ENCODE assay signal across 12 cellular contexts in genomic region chr22:26711205-26711958, GRCh38. TPM values are rescaled to one million over a fixed set of nuclear protein-coding genes. Genes with fewer than 3 reads are reported as not detected.
DNase-seq lines count a peak whose midpoint lies in the region; ATAC-seq and TF ChIP-seq lines count a peak whose summit lies in the region.
"Had no signal": no experiment of that assay in that cellular context is flagged by ENCODE, and none has a peak within 500 bp of the region (broad histone marks: within the 10 kb centered on the region; RNA-seq: fewer than 3 reads in every experiment).

No MANE protein-coding gene starts in this region.

- WGBS in spleen, 5 donors: 31 to 60% (median 46%) methylated on average over 4 of the region's 4 CpGs

- intact Hi-C loops in activated naive CD4-positive, alpha-beta T cell treated with anti-CD3 and anti-CD28 coated beads for 36 hours (cut with micrococcal nuclease): no loop called here
- intact Hi-C loops in spleen (cut with DNase I; ENCODE audit: low total_unique reads): no loop called here
- intact Hi-C loops in tibial artery (cut with DNase I; ENCODE audit: low total_unique reads): no loop called here

- no peak for DNase-seq in activated naive CD4-positive, alpha-beta T cell treated with anti-CD3 and anti-CD28 coated beads, Interleukin-2, amount 10 ng/mL, durations not matched to agents 7 days and 5 days
- no peak for DNase-seq in activated naive CD4-positive, alpha-beta T cell treated with anti-CD3 and anti-CD28 coated beads for 36 hours
- DNase-seq in cardiac fibroblast (ENCODE audit: low read depth in 2 of 2) (peak; percentile 31 to 33), spleen (peak; percentile 75), H7 (no peak), tibial artery (no peak)
- DNase-seq: EL, NCI-H187 had no signal

- ATAC-seq in HG03354 (IDR thresholded peaks at IDR 0.05; ENCODE audit: poor library complexity, severe bottlenecking, unreplicated experiment): peak; percentile 51
- no peak for ATAC-seq in GM21390 (IDR thresholded peaks at IDR 0.05; ENCODE audit: unreplicated experiment)

- H3K9me3 ChIP-seq in spleen (peaks cover 0 to 15% (median 12%) of the 10 kb centered on the region in 8 donors), tibial artery (peaks cover 0 to 10% (median 0%) of the 10 kb centered on the region in 3 donors)

- H3K27me3 ChIP-seq in spleen (replicated peaks in 1 of 7): no peaks in the 10 kb centered on the region
- H3K27me3 ChIP-seq in H7 (ENCODE audit: control insufficient read depth, insufficient read depth, low read length): no peaks in the 10 kb centered on the region
- no peaks in the 10 kb centered on the region for H3K27me3 ChIP-seq in tibial artery
- H3K27me3 ChIP-seq: cardiac muscle cell had no signal

- H3K27me3 Mint-ChIP-seq in activated naive CD4-positive, alpha-beta T cell treated with anti-CD3 and anti-CD28 coated beads, Interleukin-2, amount 10 ng/mL, durations not matched to agents 7 days and 5 days: no peaks in the 10 kb centered on the region
- H3K27me3 Mint-ChIP-seq in activated naive CD4-positive, alpha-beta T cell treated with anti-CD3 and anti-CD28 coated beads for 36 hours (ENCODE audit: low read depth): no peaks in the 10 kb centered on the region
- H3K27me3 Mint-ChIP-seq: IgD-negative memory B cell had no signal

- H3K27ac Mint-ChIP-seq in activated naive CD4-positive, alpha-beta T cell treated with anti-CD3 and anti-CD28 coated beads, Interleukin-2, amount 10 ng/mL, durations not matched to agents 7 days and 5 days: peak overlapping the region; percentile 24
- no peak overlapping the region for H3K27ac Mint-ChIP-seq in activated naive CD4-positive, alpha-beta T cell treated with anti-CD3 and anti-CD28 coated beads for 36 hours

- H3K4me3 ChIP-seq in cardiac fibroblast (replicated peaks in 1 of 2; ENCODE audit: low read depth in 2 of 2, low read length in 2 of 2): no peak overlapping the region
- no peak overlapping the region for H3K4me3 ChIP-seq in spleen
- H3K4me3 ChIP-seq in H7 (ENCODE audit: insufficient read depth, low read depth, low read length): no peak overlapping the region
- no peak overlapping the region for H3K4me3 ChIP-seq in tibial artery
- H3K4me3 ChIP-seq: cardiac muscle cell had no signal

- H3K4me1 ChIP-seq in spleen (peaks cover 0 to 52% (median 28%) of the 10 kb centered on the region in 6 donors), tibial artery (peaks cover 0 to 12% (median 0%) of the 10 kb centered on the region in 4 donors)

- H3K4me1 Mint-ChIP-seq in activated naive CD4-positive, alpha-beta T cell treated with anti-CD3 and anti-CD28 coated beads, Interleukin-2, amount 10 ng/mL, durations not matched to agents 7 days and 5 days: peaks cover 8% of the 10 kb centered on the region
- H3K4me1 Mint-ChIP-seq in activated naive CD4-positive, alpha-beta T cell treated with anti-CD3 and anti-CD28 coated beads for 36 hours (ENCODE audit: low read depth): peaks cover 13% of the 10 kb centered on the region

- peaks cover 3% of the 10 kb centered on the region for H3K9me3 Mint-ChIP-seq in activated naive CD4-positive, alpha-beta T cell treated with anti-CD3 and anti-CD28 coated beads, Interleukin-2, amount 10 ng/mL, durations not matched to agents 7 days and 5 days
- peaks cover 1% of the 10 kb centered on the region for H3K9me3 Mint-ChIP-seq in activated naive CD4-positive, alpha-beta T cell treated with anti-CD3 and anti-CD28 coated beads for 36 hours

- CTCF ChIA-PET in activated naive CD4-positive, alpha-beta T cell treated with anti-CD3 and anti-CD28 coated beads, Interleukin-2, amount 10 ng/mL, durations not matched to agents 7 days and 5 days (lab: Charles Lee): no interaction called here
- CTCF ChIA-PET in activated naive CD4-positive, alpha-beta T cell treated with anti-CD3 and anti-CD28 coated beads for 36 hours (lab: Charles Lee): interaction anchor here (1.5 kb wide), 1 partner anchor 32 kb away, joined by 3 read pairs; no protein-coding TSS in a partner anchor

- no peak for TF ChIP-seq POLR2A in spleen (IDR thresholded peaks at IDR 0.05)

- TF ChIP-seq CTCF in cardiac fibroblast (IDR thresholded peaks at IDR 0.05; ENCODE audit: low read depth, low read length): no peak
- no peak for TF ChIP-seq CTCF in spleen (IDR thresholded peaks at IDR 0.05 in 8 of 11, conservative IDR thresholded peaks at IDR 0.05 in 3 of 11)
- TF ChIP-seq CTCF in tibial artery (IDR thresholded peaks at IDR 0.05): no peak

- H3K36me3 Mint-ChIP-seq in activated naive CD4-positive, alpha-beta T cell treated with anti-CD3 and anti-CD28 coated beads, Interleukin-2, amount 10 ng/mL, durations not matched to agents 7 days and 5 days: peaks cover 31% of the 10 kb centered on the region
- H3K36me3 Mint-ChIP-seq in activated naive CD4-positive, alpha-beta T cell treated with anti-CD3 and anti-CD28 coated beads for 36 hours (ENCODE audit: low read depth): peaks cover 15% of the 10 kb centered on the region

- peaks cover 0 to 68% (median 10%) of the 10 kb centered on the region in 6 donors for H3K36me3 ChIP-seq in spleen
- H3K36me3 ChIP-seq in H7 (replicated peaks; ENCODE audit: control insufficient read depth, insufficient read depth, low read length): no peaks in the 10 kb centered on the region
- H3K36me3 ChIP-seq in tibial artery: peaks cover 8 to 13% (median 9%) of the 10 kb centered on the region in 3 donors
- H3K36me3 ChIP-seq: cardiac muscle cell had no signal

- peak overlapping the region in 4 of 8 donors; percentile 1 to 68 (median 33) for H3K27ac ChIP-seq in spleen
- H3K27ac ChIP-seq in tibial artery: no peak overlapping the region
- H3K27ac ChIP-seq: cardiac muscle cell had no signal

- H3K4me3 Mint-ChIP-seq in activated naive CD4-positive, alpha-beta T cell treated with anti-CD3 and anti-CD28 coated beads, Interleukin-2, amount 10 ng/mL, durations not matched to agents 7 days and 5 days: no peak overlapping the region
- H3K4me3 Mint-ChIP-seq in activated naive CD4-positive, alpha-beta T cell treated with anti-CD3 and anti-CD28 coated beads for 36 hours: no peak overlapping the region

RNA-seq across cellular contexts. Expression of gene MIAT, which starts 54.0 kb away (rescaled TPM):
- total RNA-seq in activated naive CD4-positive, alpha-beta T cell treated with anti-CD3 and anti-CD28 coated beads for 36 hours: 10 to 100 TPM; 51.8 to 51.9 TPM
- 10 to 100 TPM; 16.0 to 62.4 (median 24.8) TPM for total RNA-seq in spleen
- 1 to 10 TPM in 2 of 3 donors, under 1 TPM in 1; 0.77 to 3.2 (median 1.7) TPM for polyA plus RNA-seq in spleen
- total RNA-seq in H7 (2014; rRNA removed; shearing (Covaris generic)): 3.0 and 13.4 TPM in 2 replicates

Comparison
In these comparisons a context has a peak if more than half of its experiments do, and no peak if none do; other contexts are left out.
1. DNase-seq: peak in cardiac fibroblast (2 of 2) and spleen (single experiment); none in activated naive CD4-positive, alpha-beta T cell treated with anti-CD3 and anti-CD28 coated beads, Interleukin-2, amount 10 ng/mL, durations not matched to agents 7 days and 5 days (single experiment), activated naive CD4-positive, alpha-beta T cell treated with anti-CD3 and anti-CD28 coated beads for 36 hours (single experiment), H7 (single experiment) and tibial artery (0 of 2).